Comparison of ENCODE assay signal across 1 cellular context in the genomic region with DNA sequence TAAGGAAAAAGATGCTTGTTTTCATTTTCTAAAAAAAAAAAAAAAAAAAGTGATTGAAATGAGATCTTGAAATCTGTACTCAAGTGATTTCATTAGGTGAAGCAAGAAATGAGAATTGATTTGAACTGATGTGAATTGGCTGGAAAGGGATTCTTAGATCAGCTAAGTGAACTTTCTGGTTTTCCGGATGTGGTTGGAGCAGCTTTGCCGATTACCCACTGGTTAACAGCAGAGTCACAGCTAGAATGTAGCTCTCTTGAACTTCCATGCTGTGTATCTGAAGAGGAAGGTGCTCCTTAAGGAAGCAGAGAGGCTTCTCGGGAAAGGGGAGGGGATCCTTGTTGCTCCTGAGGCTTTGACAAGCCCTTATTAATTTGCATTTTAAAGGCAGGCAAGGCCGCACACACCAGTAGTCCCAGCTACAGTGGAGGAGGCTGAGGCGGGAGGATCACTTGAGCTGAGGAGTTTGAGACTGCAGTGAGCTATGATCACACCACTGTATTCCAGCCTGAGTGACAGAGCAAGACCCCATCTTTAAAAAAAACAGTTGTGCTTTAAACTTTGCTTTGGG.
TF ChIP-seq lines count a peak whose summit lies in the region.

No MANE protein-coding gene starts in this region.

TF ChIP-seq in H1, 55 proteins besides CTCF, POLR2A, EP300 and RAD21:
- TF ChIP-seq TEAD4 (IDR thresholded peaks at IDR 0.05; ENCODE audit: low read depth, low read length) (no peak), SRF (IDR thresholded peaks at IDR 0.05; ENCODE audit: low read depth, low read length) (no peak), CHD2 (IDR thresholded peaks at IDR 0.05; ENCODE audit: low read length) (no peak), YY1 (IDR thresholded peaks at IDR 0.05; ENCODE audit: low read depth, low read length) (no peak), BACH1 (IDR thresholded peaks at IDR 0.05; ENCODE audit: low read length) (no peak), JUND (IDR thresholded peaks at IDR 0.05; ENCODE audit: low read length) (no peak), POU5F1 (IDR thresholded peaks at IDR 0.05; ENCODE audit: low read depth, low read length) (no peak), E2F6 (IDR thresholded peaks at IDR 0.05) (no peak)
